8 cellular contexts compared by ENCODE assay signal in genomic region chr6:45422541-45423110, GRCh38. TPM values are rescaled to one million over a fixed set of nuclear protein-coding genes. Genes with fewer than 3 reads are reported as not detected.
DNase-seq lines count a peak whose midpoint lies in the region; ATAC-seq and TF ChIP-seq lines count a peak whose summit lies in the region.

No MANE protein-coding gene starts in this region.

- TF ChIP-seq CTCF in mucosa of descending colon (IDR thresholded peaks at IDR 0.05), result no peak

- DNase-seq in KBM-7 (peak; percentile 45), mucosa of descending colon (peak in 2 of 3 donors; percentile 57 to 79), substantia nigra (lab: John Stamatoyannopoulos, UW) (peak in 13 of 49 donors; percentile 19 to 61 (median 31)), NOMO-1 treated with DMSO at 0.1 percent for 48 hours (lab: John Stamatoyannopoulos, UW; ENCODE audit: unreplicated experiment) (no peak), HK-2 (ENCODE audit: unreplicated experiment) (no peak)
- DNase-seq in activated CD4-positive, alpha-beta T cell treated with anti-CD3 and anti-CD28 coated beads, Interleukin-2, amount 10 ng/mL, durations not matched to agents 24 days and 14 days, result peak; percentile 87
- peak; percentile 52 to 62 (median 61) for DNase-seq in effector memory CD8-positive, alpha-beta T cell

- H3K4me3 Mint-ChIP-seq in activated CD4-positive, alpha-beta T cell treated with anti-CD3 and anti-CD28 coated beads, Interleukin-2, amount 10 ng/mL, durations not matched to agents 24 days and 14 days, result peak overlapping the region; percentile 94
- peak overlapping the region; percentile 98 to 100 for H3K4me3 Mint-ChIP-seq in effector memory CD8-positive, alpha-beta T cell

- H3K4me1 Mint-ChIP-seq in activated CD4-positive, alpha-beta T cell treated with anti-CD3 and anti-CD28 coated beads, Interleukin-2, amount 10 ng/mL, durations not matched to agents 24 days and 14 days, result peaks cover 45% of the 10 kb centered on the region
- H3K4me1 Mint-ChIP-seq in effector memory CD8-positive, alpha-beta T cell (ENCODE audit: low read depth in 2 of 2), result peaks cover 26 to 44% of the 10 kb centered on the region in 2 donors

- H3K27ac Mint-ChIP-seq in activated CD4-positive, alpha-beta T cell treated with anti-CD3 and anti-CD28 coated beads, Interleukin-2, amount 10 ng/mL, durations not matched to agents 24 days and 14 days, result peak overlapping the region; percentile 98
- peak overlapping the region; percentile 91 to 98 for H3K27ac Mint-ChIP-seq in effector memory CD8-positive, alpha-beta T cell

- peaks cover 18% of the 10 kb centered on the region for H3K27me3 Mint-ChIP-seq in activated CD4-positive, alpha-beta T cell treated with anti-CD3 and anti-CD28 coated beads, Interleukin-2, amount 10 ng/mL, durations not matched to agents 24 days and 14 days
- H3K27me3 Mint-ChIP-seq in effector memory CD8-positive, alpha-beta T cell, result peaks cover 13 to 17% of the 10 kb centered on the region in 2 donors

- H3K27me3 ChIP-seq in BLaER1 treated with 17β-estradiol and CSF1 and Interleukin-3, amounts not matched to agents 10 nM and 100 nM, result peaks cover 86 to 100% (median 93%) of the 10 kb centered on the region in 11 experiments

- H3K4me1 ChIP-seq in BLaER1 treated with 17β-estradiol and CSF1 and Interleukin-3, amounts not matched to agents 10 nM and 100 nM, result peaks cover 27 to 50% (median 32%) of the 10 kb centered on the region in 10 experiments
- H3K4me1 ChIP-seq in mucosa of descending colon (ENCODE audit: low read depth), result peaks cover 16% of the 10 kb centered on the region

- in situ Hi-C loops in KBM-7 (cut with MboI; ENCODE audit: low pct_unique_long_range_greater_than_20kb, low sequenced_read_pairs), result loop anchor here (25.0 kb wide), 1 partner anchor 760 kb away; no protein-coding TSS in a partner anchor

- H4K20me1 ChIP-seq in BLaER1 treated with 17β-estradiol and CSF1 and Interleukin-3, amounts not matched to agents 10 nM and 100 nM, result peaks cover 0 to 60% (median 25%) of the 10 kb centered on the region in 11 experiments; a peak in 15 of 22 replicates

- intact Hi-C loops in activated CD4-positive, alpha-beta T cell treated with anti-CD3 and anti-CD28 coated beads, Interleukin-2, amount 10 ng/mL, durations not matched to agents 24 days and 14 days (cut with micrococcal nuclease), result loop anchor here (1.0 to 10.0 kb wide), 5 partner anchors 260 to 945 kb away; partner anchors contain the start of gene CLIC5
- intact Hi-C loops in mucosa of descending colon (cut with DNase I, micrococcal nuclease), result no loop called here

- peak overlapping the region; percentile 55 to 74 (median 62) for H3K4me3 ChIP-seq in BLaER1 treated with 17β-estradiol and CSF1 and Interleukin-3, amounts not matched to agents 10 nM and 100 nM
- H3K4me3 ChIP-seq in mucosa of descending colon, result peak overlapping the region; percentile 31

- H3K9me3 ChIP-seq in BLaER1 treated with 17β-estradiol and CSF1 and Interleukin-3, amounts not matched to agents 10 nM and 100 nM (replicated peaks in 1 of 11), result no peaks in the 10 kb centered on the region
- no peaks in the 10 kb centered on the region for H3K9me3 ChIP-seq in mucosa of descending colon

- H3K9me3 Mint-ChIP-seq in activated CD4-positive, alpha-beta T cell treated with anti-CD3 and anti-CD28 coated beads, Interleukin-2, amount 10 ng/mL, durations not matched to agents 24 days and 14 days, result no peaks in the 10 kb centered on the region
- no peaks in the 10 kb centered on the region for H3K9me3 Mint-ChIP-seq in effector memory CD8-positive, alpha-beta T cell

- peaks cover 12% of the 10 kb centered on the region for H3K36me3 Mint-ChIP-seq in activated CD4-positive, alpha-beta T cell treated with anti-CD3 and anti-CD28 coated beads, Interleukin-2, amount 10 ng/mL, durations not matched to agents 24 days and 14 days (ENCODE audit: low read depth)
- H3K36me3 Mint-ChIP-seq in effector memory CD8-positive, alpha-beta T cell (ENCODE audit: insufficient read depth), result peaks cover 43% of the 10 kb centered on the region

- peak overlapping the region; percentile 89 to 99 (median 97) for H3K4me2 ChIP-seq in BLaER1 treated with 17β-estradiol and CSF1 and Interleukin-3, amounts not matched to agents 10 nM and 100 nM

- peak overlapping the region in 10 of 11 experiments; percentile 25 to 68 (median 63); a peak in 18 of 22 replicates for H3K9ac ChIP-seq in BLaER1 treated with 17β-estradiol and CSF1 and Interleukin-3, amounts not matched to agents 10 nM and 100 nM

- H3K36me3 ChIP-seq in BLaER1 treated with 17β-estradiol and CSF1 and Interleukin-3, amounts not matched to agents 10 nM and 100 nM, result no peaks in the 10 kb centered on the region
- no peaks in the 10 kb centered on the region for H3K36me3 ChIP-seq in mucosa of descending colon (ENCODE audit: low read depth)

- ATAC-seq in effector memory CD8-positive, alpha-beta T cell (replicated peaks), result peak; percentile 46
- peak; percentile 32 for ATAC-seq in mucosa of descending colon

- peak overlapping the region in 5 of 11 experiments; percentile 1 to 48 (median 29); a peak in 5 of 22 replicates for H3K27ac ChIP-seq in BLaER1 treated with 17β-estradiol and CSF1 and Interleukin-3, amounts not matched to agents 10 nM and 100 nM
- peak overlapping the region; percentile 56 for H3K27ac ChIP-seq in substantia nigra (ENCODE audit: low read depth, low read length, poor library complexity, severe bottlenecking)

RNA-seq across cellular contexts. Expression of gene SUPT3H, which starts 44.9 kb away (rescaled TPM):
- 12.4 and 13.0 TPM in 2 replicates for total RNA-seq in activated CD4-positive, alpha-beta T cell treated with anti-CD3 and anti-CD28 coated beads, Interleukin-2, amount 10 ng/mL, durations not matched to agents 24 days and 14 days
- 1 to 10 TPM; 3.0 to 8.1 (median 3.5) TPM for total RNA-seq in mucosa of descending colon

Comparison
In these comparisons a context has a peak if more than half of its experiments do, and no peak if none do; other contexts are left out.
1. DNase-seq: peak in KBM-7 (single experiment), activated CD4-positive, alpha-beta T cell treated with anti-CD3 and anti-CD28 coated beads, Interleukin-2, amount 10 ng/mL, durations not matched to agents 24 days and 14 days (single experiment), effector memory CD8-positive, alpha-beta T cell (3 of 3) and mucosa of descending colon (2 of 3); none in NOMO-1 treated with DMSO at 0.1 percent for 48 hours (single experiment) and HK-2 (single experiment).